8 cellular contexts compared by ENCODE assay signal in genomic region chr12:130013771-130014484, GRCh38.
A peak's percentile ranks its signal among the peaks of the same experiment; 100 is the strongest.
DNase-seq lines count a peak whose midpoint lies in the region; ATAC-seq lines count a peak whose summit lies in the region.

No MANE protein-coding gene starts in this region.

- H3K9me3 ChIP-seq in iPS DF 6.9 (ENCODE audit: control insufficient read depth, insufficient read depth, low read length) = peaks cover 28% of the 10 kb centered on the region

- H3K4me1 Mint-ChIP-seq in activated naive CD4-positive, alpha-beta T cell treated with anti-CD3 and anti-CD28 coated beads for 36 hours (ENCODE audit: low read depth) = no peaks in the 10 kb centered on the region

- no peaks in the 10 kb centered on the region for H3K9me3 Mint-ChIP-seq in activated naive CD4-positive, alpha-beta T cell treated with anti-CD3 and anti-CD28 coated beads for 36 hours

- no peaks in the 10 kb centered on the region for H3K36me3 ChIP-seq in iPS DF 6.9 (ENCODE audit: control insufficient read depth, insufficient read depth, low read length)

- no peak overlapping the region for H3K27ac ChIP-seq in iPS DF 6.9 (ENCODE audit: low read length)

- DNase-seq in activated naive CD4-positive, alpha-beta T cell treated with anti-CD3 and anti-CD28 coated beads for 36 hours = peak; percentile 64
- no peak for DNase-seq in activated naive CD4-positive, alpha-beta T cell treated with anti-CD3 and anti-CD28 coated beads, Interleukin-2, amount 50 U/mL, for 16 hours
- peak; percentile 71 for DNase-seq in NCI-H748 treated with DMSO at 0.1 percent for 48 hours (lab: John Stamatoyannopoulos, UW)
- peak in 55 of 56 donors; percentile 13 to 90 (median 63) for DNase-seq in amygdala (lab: John Stamatoyannopoulos, UW)
- peak; percentile 1 for DNase-seq in iPS DF 6.9 (ENCODE audit: low read depth, low spot score)
- peak; percentile 13 to 40 (median 25) for DNase-seq in stimulated activated CD4-positive, alpha-beta T cell treated with anti-CD3 and anti-CD28 coated beads, Interleukin-12 subunit alpha, Interleukin-12 subunit beta, amount 100 ng/mL, for 48 hours (ENCODE audit: low read depth in 2 of 3, low spot score in 1 of 3)
- no peak for DNase-seq in GOT3 (lab: John Stamatoyannopoulos, UW)

- H3K27me3 Mint-ChIP-seq in activated naive CD4-positive, alpha-beta T cell treated with anti-CD3 and anti-CD28 coated beads for 36 hours (ENCODE audit: low read depth) = peaks cover 7% of the 10 kb centered on the region

- no peaks in the 10 kb centered on the region; the same call in 1 of the 2 replicates for H3K4me1 ChIP-seq in iPS DF 6.9 (ENCODE audit: control insufficient read depth, insufficient read depth, low read length)

- WGBS in iPS DF 6.9 (ENCODE audit: insufficient coverage, insufficient read length) = no CpG with 5 or more reads among the region's 36 CpGs

- intact Hi-C loops in activated naive CD4-positive, alpha-beta T cell treated with anti-CD3 and anti-CD28 coated beads for 36 hours (cut with micrococcal nuclease) = loop anchor here (2.0 to 5.0 kb wide), 2 partner anchors 821 to 1372 kb away; no protein-coding TSS in a partner anchor

- CTCF ChIA-PET in activated naive CD4-positive, alpha-beta T cell treated with anti-CD3 and anti-CD28 coated beads for 36 hours (lab: Charles Lee) = interaction anchor here (0.8 to 1.7 kb wide), 9 partner anchors 10 to 1755 kb away, joined by 3 to 18 read pairs (median 4); no protein-coding TSS in a partner anchor

- no peak overlapping the region for H3K27ac Mint-ChIP-seq in activated naive CD4-positive, alpha-beta T cell treated with anti-CD3 and anti-CD28 coated beads for 36 hours

- no peaks in the 10 kb centered on the region for H3K27me3 ChIP-seq in iPS DF 6.9 (ENCODE audit: control insufficient read depth, insufficient read depth, low read length)

- H3K36me3 Mint-ChIP-seq in activated naive CD4-positive, alpha-beta T cell treated with anti-CD3 and anti-CD28 coated beads for 36 hours (ENCODE audit: low read depth) = no peaks in the 10 kb centered on the region

- H3K4me3 Mint-ChIP-seq in activated naive CD4-positive, alpha-beta T cell treated with anti-CD3 and anti-CD28 coated beads for 36 hours = no peak overlapping the region

- H3K4me3 ChIP-seq in iPS DF 6.9 (ENCODE audit: low read length) = no peak overlapping the region

- ATAC-seq in HG03159 (IDR thresholded peaks at IDR 0.05; ENCODE audit: unreplicated experiment) = peak; percentile 86

Comparison
In these comparisons a context has a peak if more than half of its experiments do, and no peak if none do; other contexts are left out.
1. DNase-seq: peak in activated naive CD4-positive, alpha-beta T cell treated with anti-CD3 and anti-CD28 coated beads for 36 hours (single experiment), NCI-H748 treated with DMSO at 0.1 percent for 48 hours (single experiment), amygdala (55 of 56), iPS DF 6.9 (single experiment) and stimulated activated CD4-positive, alpha-beta T cell treated with anti-CD3 and anti-CD28 coated beads, Interleukin-12 subunit alpha, Interleukin-12 subunit beta, amount 100 ng/mL, for 48 hours (3 of 3); none in activated naive CD4-positive, alpha-beta T cell treated with anti-CD3 and anti-CD28 coated beads, Interleukin-2, amount 50 U/mL, for 16 hours (single experiment) and GOT3 (single experiment).